In the genomic region with DNA sequence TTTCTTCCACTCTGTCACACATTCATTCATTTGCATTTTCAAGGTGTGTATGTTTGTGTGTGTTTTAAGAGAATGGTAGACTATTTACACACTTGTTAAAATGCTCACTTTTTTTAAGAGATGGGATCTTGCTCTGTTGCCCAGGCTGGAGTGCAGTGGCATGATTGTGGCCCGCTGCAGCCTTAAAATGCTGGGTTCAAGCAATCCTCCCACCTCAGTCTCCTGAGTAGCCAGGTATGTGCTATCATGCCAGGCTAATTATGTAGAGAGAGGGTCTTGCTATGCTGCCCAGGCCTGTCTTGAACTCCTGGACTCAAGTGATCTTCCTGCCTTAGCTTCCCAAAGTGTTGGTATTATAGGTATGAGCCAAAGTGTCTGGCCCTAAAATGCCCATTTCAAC, we compare ENCODE assay signal across 3 cellular contexts.
"Had no signal": no experiment of that assay in that cellular context is flagged by ENCODE, and none has a peak within 500 bp of the region (broad histone marks: within the 10 kb centered on the region; RNA-seq: fewer than 3 reads in every experiment).

No MANE protein-coding gene starts in this region.

- H3K4me3 ChIP-seq: GM12878 had no signal

- DNase-seq: GDM1, GF-D8 had no signal

- ATAC-seq: GM12878 had no signal
